Comparison of ENCODE assay signal across 30 cellular contexts in genomic region chr15:29422606-29423005, GRCh38.
DNase-seq lines count a peak whose midpoint lies in the region; ATAC-seq and TF ChIP-seq lines count a peak whose summit lies in the region.
"Had no signal": no experiment of that assay in that cellular context is flagged by ENCODE, and none has a peak within 500 bp of the region (broad histone marks: within the 10 kb centered on the region; RNA-seq: fewer than 3 reads in every experiment).

No MANE protein-coding gene starts in this region.

- WGBS in esophagus muscularis mucosa: 84% methylated on average over 2 of the region's 2 CpGs

- H3K4me1 Mint-ChIP-seq in CD8-positive, alpha-beta T cell (ENCODE audit: low read depth): no peaks in the 10 kb centered on the region
- H3K4me1 Mint-ChIP-seq: B cell; CD14-positive monocyte; CD4-positive, alpha-beta memory T cell; CD4-positive, CD25-positive, alpha-beta regulatory T cell; CD8-positive, alpha-beta memory T cell had no signal

- no peak overlapping the region for H3K4me3 ChIP-seq in esophagus muscularis mucosa
- H3K4me3 ChIP-seq in vagina: no peak overlapping the region
- H3K4me3 ChIP-seq in CD8-positive, alpha-beta T cell (ENCODE audit: low read depth, low read length): no peak overlapping the region
- H3K4me3 ChIP-seq: A549; BLaER1; BLaER1 treated with 17β-estradiol and CSF1 and Interleukin-3, amounts not matched to agents 10 nM and 100 nM had no signal

- H3K4me1 ChIP-seq in esophagus muscularis mucosa: no peaks in the 10 kb centered on the region
- no peaks in the 10 kb centered on the region for H3K4me1 ChIP-seq in vagina
- no peaks in the 10 kb centered on the region for H3K4me1 ChIP-seq in CD8-positive, alpha-beta T cell (ENCODE audit: insufficient read depth, low read length)
- H3K4me1 ChIP-seq: A549, BE2C, Caco-2 had no signal

- no peaks in the 10 kb centered on the region for H3K27me3 ChIP-seq in esophagus muscularis mucosa
- H3K27me3 ChIP-seq in vagina: no peaks in the 10 kb centered on the region
- H3K27me3 ChIP-seq in CD8-positive, alpha-beta T cell (ENCODE audit: insufficient read depth, low read length): no peaks in the 10 kb centered on the region
- H3K27me3 ChIP-seq: BE2C; BLaER1; BLaER1 treated with 17β-estradiol and CSF1 and Interleukin-3, amounts not matched to agents 10 nM and 100 nM had no signal

- H3K36me3 Mint-ChIP-seq in CD8-positive, alpha-beta T cell: no peaks in the 10 kb centered on the region
- H3K36me3 Mint-ChIP-seq: CD14-positive monocyte; CD4-positive, alpha-beta memory T cell; CD4-positive, CD25-positive, alpha-beta regulatory T cell; CD8-positive, alpha-beta memory T cell had no signal

- peak; percentile 60 for DNase-seq in esophagus muscularis mucosa (ENCODE audit: extremely low spot score)
- peak; percentile 28 to 56 for DNase-seq in vagina (ENCODE audit: extremely low spot score in 2 of 2)
- no peak for DNase-seq in GM19238 (ENCODE audit: insufficient read length, low spot score)
- DNase-seq in CD8-positive, alpha-beta T cell: no peak
- DNase-seq: 8988T; ACHN; AML-193; BE2C; C1 segment of cervical spinal cord; Caco-2; Calu3; CD4-positive, alpha-beta memory T cell; CD4-positive, alpha-beta T cell; CD4-positive, CD25-positive, alpha-beta regulatory T cell; CD8-positive, alpha-beta memory T cell; COR-L47; DMS 273 treated with DMSO at 0.1 percent for 48 hours; DMS153; DMS53; DMS79; DMS79 treated with DMSO at 0.1 percent for 48 hours; DND-41; EL had no signal

- CTCF ChIA-PET in CD8-positive, alpha-beta T cell (lab: Charles Lee): no interaction called here

- H3K36me3 ChIP-seq in esophagus muscularis mucosa (no peaks in the 10 kb centered on the region), vagina (no peaks in the 10 kb centered on the region)
- no peaks in the 10 kb centered on the region for H3K36me3 ChIP-seq in CD8-positive, alpha-beta T cell (ENCODE audit: insufficient read depth, low read length)
- H3K36me3 ChIP-seq: BE2C; BLaER1; BLaER1 treated with 17β-estradiol and CSF1 and Interleukin-3, amounts not matched to agents 10 nM and 100 nM had no signal

- H3K27me3 Mint-ChIP-seq in CD8-positive, alpha-beta T cell (ENCODE audit: low read depth): peaks cover 3% of the 10 kb centered on the region
- H3K27me3 Mint-ChIP-seq: CD4-positive, CD25-positive, alpha-beta regulatory T cell had no signal

- no peak for TF ChIP-seq EP300 in esophagus muscularis mucosa (IDR thresholded peaks at IDR 0.05)

- no peak overlapping the region for H3K4me3 Mint-ChIP-seq in CD8-positive, alpha-beta T cell
- H3K4me3 Mint-ChIP-seq: B cell; CD14-positive monocyte; CD4-positive, alpha-beta memory T cell; CD4-positive, alpha-beta T cell; CD4-positive, CD25-positive, alpha-beta regulatory T cell; CD8-positive, alpha-beta memory T cell had no signal

- no peaks in the 10 kb centered on the region for H3K9me3 ChIP-seq in esophagus muscularis mucosa
- H3K9me3 ChIP-seq in vagina: no peaks in the 10 kb centered on the region
- no peaks in the 10 kb centered on the region for H3K9me3 ChIP-seq in CD8-positive, alpha-beta T cell (ENCODE audit: low read length)
- H3K9me3 ChIP-seq: BE2C, Caco-2 had no signal

- ATAC-seq in CD8-positive, alpha-beta T cell: no peak
- ATAC-seq: A549 had no signal

- TF ChIP-seq POLR2A in esophagus muscularis mucosa (IDR thresholded peaks at IDR 0.05; ENCODE audit: low read depth) (no peak), vagina (IDR thresholded peaks at IDR 0.05) (no peak)

- H3K27ac ChIP-seq in esophagus muscularis mucosa (replicated peaks in 1 of 4) (no peak overlapping the region), vagina (no peak overlapping the region)
- no peak overlapping the region for H3K27ac ChIP-seq in CD8-positive, alpha-beta T cell (ENCODE audit: low read depth, low read length)
- H3K27ac ChIP-seq: 22Rv1; A549; BLaER1; BLaER1 treated with 17β-estradiol and CSF1 and Interleukin-3, amounts not matched to agents 10 nM and 100 nM; C4-2B had no signal

- H3K9me3 Mint-ChIP-seq in CD8-positive, alpha-beta T cell: no peaks in the 10 kb centered on the region
- H3K9me3 Mint-ChIP-seq: CD4-positive, alpha-beta T cell had no signal

- POLR2A ChIA-PET in CD8-positive, alpha-beta T cell (lab: Charles Lee): no interaction called here

- no peak overlapping the region for H3K27ac Mint-ChIP-seq in CD8-positive, alpha-beta T cell
- H3K27ac Mint-ChIP-seq: B cell; CD4-positive, alpha-beta memory T cell; CD4-positive, alpha-beta T cell; CD4-positive, CD25-positive, alpha-beta regulatory T cell; CD8-positive, alpha-beta memory T cell had no signal

- intact Hi-C loops in esophagus muscularis mucosa (cut with DNase I) (no loop called here), vagina (cut with DNase I) (no loop called here)
- intact Hi-C loops in CD8-positive, alpha-beta T cell (cut with DNase I, micrococcal nuclease): no loop called here

- TF ChIP-seq CTCF in esophagus muscularis mucosa (IDR thresholded peaks at IDR 0.05) (no peak), vagina (IDR thresholded peaks at IDR 0.05) (no peak)
- no peak for TF ChIP-seq CTCF in CD8-positive, alpha-beta T cell (IDR thresholded peaks at IDR 0.05)

Comparison
In these comparisons a context has a peak if more than half of its experiments do, and no peak if none do; other contexts are left out.
1. DNase-seq: peak in esophagus muscularis mucosa (single experiment) and vagina (2 of 2); none in GM19238 (single experiment) and CD8-positive, alpha-beta T cell (0 of 7).